ENCODE assay signal across 1 cellular context in genomic region chr1:58816072-58816746, GRCh38.
TF ChIP-seq lines count a peak whose summit lies in the region.

No MANE protein-coding gene starts in this region.

TF ChIP-seq in K562, 482 proteins besides CTCF, POLR2A, EP300 and RAD21 (continued from another document and continues in another):
- no peak for TF ChIP-seq MCM3 (IDR thresholded peaks at IDR 0.05)
- no peak for TF ChIP-seq ZNF212 (CRISPR knock-in tag; IDR thresholded peaks at IDR 0.05)
- peak; percentile 82 for TF ChIP-seq GABPA (tag; conservative IDR thresholded peaks at IDR 0.05; ENCODE audit: low read depth)
- TF ChIP-seq VEZF1 (CRISPR knock-in tag; IDR thresholded peaks at IDR 0.05), result peak; percentile 96
- no peak for TF ChIP-seq SRSF1 (IDR thresholded peaks at IDR 0.05; ENCODE audit: low read depth, low read length)
- TF ChIP-seq MBD2 (IDR thresholded peaks at IDR 0.05; ENCODE audit: borderline replicate concordance, low read depth), result no peak
- TF ChIP-seq TSC22D4 (tag; IDR thresholded peaks at IDR 0.05), result no peak
- TF ChIP-seq BACH1 (tag; IDR thresholded peaks at IDR 0.05), result no peak
- TF ChIP-seq ZNF778 (CRISPR knock-in tag; IDR thresholded peaks at IDR 0.05), result no peak
- no peak for TF ChIP-seq GTF2F1 (IDR thresholded peaks at IDR 0.05; ENCODE audit: low read depth, low read length)
- no peak for TF ChIP-seq PTRF (tag; IDR thresholded peaks at IDR 0.05)
- no peak for TF ChIP-seq ZNF165 (CRISPR knock-in tag; IDR thresholded peaks at IDR 0.05; ENCODE audit: borderline replicate concordance)
- TF ChIP-seq ZMIZ1 (IDR thresholded peaks at IDR 0.05; ENCODE audit: low read depth in 2 of 2, low read length in 2 of 2), result no peak
- no peak for TF ChIP-seq ZNF431 (CRISPR knock-in tag; IDR thresholded peaks at IDR 0.05)
- TF ChIP-seq BDP1 (IDR thresholded peaks at IDR 0.05; ENCODE audit: insufficient read depth, insufficient read length), result no peak
- TF ChIP-seq EGR1 (conservative IDR thresholded peaks at IDR 0.05), result peak; percentile 77
- peak; percentile 80 for TF ChIP-seq TBP (optimal IDR thresholded peaks at IDR 0.05; ENCODE audit: low read depth, low read length)
- no peak for TF ChIP-seq NFE2L1 (tag; IDR thresholded peaks at IDR 0.05; ENCODE audit: borderline replicate concordance, low read depth)
- TF ChIP-seq ZSCAN29 (IDR thresholded peaks at IDR 0.05), result no peak
- no peak for TF ChIP-seq ZNF609 (CRISPR knock-in tag; IDR thresholded peaks at IDR 0.05; ENCODE audit: borderline replicate concordance)
- TF ChIP-seq MAX (CRISPR knock-in tag; IDR thresholded peaks at IDR 0.05), result no peak
- TF ChIP-seq TCF7L2 (IDR thresholded peaks at IDR 0.05; ENCODE audit: low read depth, low read length), result no peak
- no peak for TF ChIP-seq HMBOX1 (IDR thresholded peaks at IDR 0.05)
- 0 out of 2 replicates have a peak, but pooled peaks have one; percentile 52 for TF ChIP-seq THAP12 (CRISPR knock-in tag; IDR thresholded peaks at IDR 0.05)
- TF ChIP-seq SRSF3 (IDR thresholded peaks at IDR 0.05; ENCODE audit: insufficient read depth, low read length), result no peak
- no peak for TF ChIP-seq ARID3B (CRISPR knock-in tag; IDR thresholded peaks at IDR 0.05; ENCODE audit: borderline replicate concordance)
- peak; percentile 65 for TF ChIP-seq RBM25 (IDR thresholded peaks at IDR 0.05; ENCODE audit: low read depth, low read length, severe bottlenecking)
- no peak for TF ChIP-seq ZNF699 (CRISPR knock-in tag; IDR thresholded peaks at IDR 0.05; ENCODE audit: insufficient replicate concordance)
- no peak for TF ChIP-seq SNAPC5 (CRISPR knock-in tag; IDR thresholded peaks at IDR 0.05)
- no peak for TF ChIP-seq TGIF2 (CRISPR knock-in tag; IDR thresholded peaks at IDR 0.05)
- TF ChIP-seq SMARCC2 (IDR thresholded peaks at IDR 0.05; ENCODE audit: low read depth), result no peak
- no peak for TF ChIP-seq SAFB2 (IDR thresholded peaks at IDR 0.05; ENCODE audit: borderline replicate concordance, low read depth, low read length, severe bottlenecking)
- TF ChIP-seq PYGO2 (tag; IDR thresholded peaks at IDR 0.05), result no peak
- no peak for TF ChIP-seq NR1H2 (CRISPR knock-in tag; IDR thresholded peaks at IDR 0.05)
- TF ChIP-seq POLR2AphosphoS5 (IDR thresholded peaks at IDR 0.05; ENCODE audit: control insufficient read depth, insufficient read depth, low read depth, low read length), result peak; percentile 59
- TF ChIP-seq POLR3A (IDR thresholded peaks at IDR 0.05; ENCODE audit: borderline replicate concordance, extremely low read depth, insufficient read depth, insufficient read length), result no peak
- no peak for TF ChIP-seq ZKSCAN3 (CRISPR knock-in tag; IDR thresholded peaks at IDR 0.05)
- no peak for TF ChIP-seq GATAD2A (IDR thresholded peaks at IDR 0.05)
